In genomic region chr20:36104856-36105255, GRCh38 we compare ENCODE assay signal across 25 cellular contexts. TPM values are rescaled to one million over a fixed set of nuclear protein-coding genes. Genes with fewer than 3 reads are reported as not detected.
DNase-seq lines count a peak whose midpoint lies in the region; ATAC-seq and TF ChIP-seq lines count a peak whose summit lies in the region.
"Had no signal": no experiment of that assay in that cellular context is flagged by ENCODE, and none has a peak within 500 bp of the region (broad histone marks: within the 10 kb centered on the region; RNA-seq: fewer than 3 reads in every experiment).

No MANE protein-coding gene starts in this region.

- no peak for ATAC-seq in HG03378 (IDR thresholded peaks at IDR 0.05; ENCODE audit: unreplicated experiment)
- ATAC-seq in foreskin keratinocyte: no peak
- ATAC-seq: CD8-positive, alpha-beta T cell; Panc1 had no signal

- H4K8ac ChIP-seq in neuronal stem cell (ENCODE audit: low read depth, low read length): no peak overlapping the region

- H3K27me3 ChIP-seq in breast epithelium (no peaks in the 10 kb centered on the region), neuronal stem cell (ENCODE audit: control insufficient read depth in 3 of 3, insufficient read depth in 3 of 3, low read depth in 1 of 3, low read length in 3 of 3) (no peaks in the 10 kb centered on the region), transverse colon (no peaks in the 10 kb centered on the region), foreskin keratinocyte (no peaks in the 10 kb centered on the region)

- no peak overlapping the region for H2AFZ ChIP-seq in neuronal stem cell (ENCODE audit: low read length)
- H2AFZ ChIP-seq: GM23248 had no signal

- H3K27ac ChIP-seq in breast epithelium: peak overlapping the region; percentile 26 to 65
- no peak overlapping the region for H3K27ac ChIP-seq in neuronal stem cell (replicated peaks; ENCODE audit: low read length)
- H3K27ac ChIP-seq in transverse colon: peak overlapping the region; percentile 78 to 83 (median 82)
- no peak overlapping the region for H3K27ac ChIP-seq in foreskin keratinocyte
- H3K27ac ChIP-seq: 22Rv1, C4-2B, GM23248, KMS-11 had no signal

- H3K4ac ChIP-seq in neuronal stem cell (ENCODE audit: low read length): no peak overlapping the region

- CTCF ChIA-PET in MCF 10A (lab: Yijun Ruan, JAX): interaction anchor here (1.1 kb wide), 1 partner anchor 34 kb away, joined by 4 read pairs; no protein-coding TSS in a partner anchor

- intact Hi-C loops in breast epithelium (cut with DNase I; ENCODE audit: low total_unique reads) (no loop called here), MCF 10A (cut with micrococcal nuclease) (no loop called here), head of caudate nucleus (cut with DNase I) (no loop called here), transverse colon (cut with DNase I; ENCODE audit: low total_unique reads) (no loop called here)

- BruUV-seq in MCF 10A (replicated peaks; lab: Mats Ljungman, UMichigan): no TSS peak

- no peak overlapping the region for H2BK12ac ChIP-seq in neuronal stem cell (ENCODE audit: low read length)

- H3K14ac ChIP-seq in neuronal stem cell (ENCODE audit: low read length): peak overlapping the region; percentile 42

- H3K18ac ChIP-seq in neuronal stem cell (ENCODE audit: low read length): peak overlapping the region; percentile 11

- H2BK5ac ChIP-seq in neuronal stem cell (ENCODE audit: low read length): no peak overlapping the region

- no peak for DNase-seq in breast epithelium (ENCODE audit: low spot score in 2 of 2)
- no peak for DNase-seq in MCF 10A (ENCODE audit: unreplicated experiment)
- peak in 34 of 42 donors; percentile 25 to 85 (median 65) for DNase-seq in head of caudate nucleus
- DNase-seq in neuronal stem cell (ENCODE audit: low spot score): no peak
- no peak for DNase-seq in transverse colon
- DNase-seq in erythroblast (lab: John Stamatoyannopoulos, UW): no peak
- no peak for DNase-seq in foreskin keratinocyte
- DNase-seq: CD8-positive, alpha-beta T cell; GM23248; H9; HFFc6; IMR-90; NCI-H1092; NCI-H1417 treated with DMSO at 0.1 percent for 48 hours; NCI-H1694 treated with DMSO at 0.1 percent for 48 hours; NCI-H2081; NCI-H2227 treated with DMSO at 0.1 percent for 48 hours; NCI-H510A; SHP77 treated with DMSO at 0.1 percent for 48 hours had no signal

- H4K91ac ChIP-seq in neuronal stem cell (ENCODE audit: low read depth, low read length, poor library complexity): no peak overlapping the region

- H3K9ac ChIP-seq in neuronal stem cell (ENCODE audit: low read depth, low read length, poor library complexity): no peak overlapping the region
- H3K9ac ChIP-seq: GM23248, KMS-11 had no signal

- H3K4me1 Mint-ChIP-seq in MCF 10A (ENCODE audit: insufficient read depth, unreplicated experiment): peaks cover 17% of the 10 kb centered on the region

- TF ChIP-seq CTCF in breast epithelium (IDR thresholded peaks at IDR 0.05) (no peak), MCF 10A (IDR thresholded peaks at IDR 0.05; ENCODE audit: unreplicated experiment) (no peak), transverse colon (IDR thresholded peaks at IDR 0.05) (no peak), foreskin keratinocyte (conservative IDR thresholded peaks at IDR 0.05) (no peak)

- H3K36me3 ChIP-seq in breast epithelium: no peaks in the 10 kb centered on the region
- H3K36me3 ChIP-seq in neuronal stem cell (replicated peaks in 1 of 2; ENCODE audit: control insufficient read depth in 2 of 2, insufficient read depth in 2 of 2, low read length in 2 of 2): peaks cover 0 to 11% of the 10 kb centered on the region in 2 donors
- H3K36me3 ChIP-seq in transverse colon: no peaks in the 10 kb centered on the region

- no peak overlapping the region for H3K23ac ChIP-seq in neuronal stem cell (ENCODE audit: low read depth, low read length, poor library complexity)

- peaks cover 4% of the 10 kb centered on the region for H3K79me1 ChIP-seq in neuronal stem cell (ENCODE audit: low read depth, low read length)

- TF ChIP-seq EP300 in transverse colon (IDR thresholded peaks at IDR 0.05; ENCODE audit: low read depth): no peak

- in situ Hi-C loops in transverse colon (cut with MboI; ENCODE audit: low pct_ligation_motif_present in 1 of 4, low pct_unique_long_range_greater_than_20kb in 1 of 4, low sequenced_read_pairs in 3 of 4): no loop called here

- POLR2A ChIA-PET in MCF 10A (lab: Yijun Ruan, JAX): no interaction called here

- H3K36me3 Mint-ChIP-seq in MCF 10A (ENCODE audit: insufficient read depth, unreplicated experiment): no peaks in the 10 kb centered on the region
- H3K36me3 Mint-ChIP-seq: CD8-positive, alpha-beta T cell had no signal

- no peak overlapping the region for H3K4me2 ChIP-seq in neuronal stem cell (ENCODE audit: insufficient read depth, low read length, poor library complexity, severe bottlenecking)

- H3K9me3 Mint-ChIP-seq in MCF 10A (ENCODE audit: unreplicated experiment): no peaks in the 10 kb centered on the region
- H3K9me3 Mint-ChIP-seq: CD8-positive, alpha-beta T cell; H9; HFFc6 had no signal

- no peaks in the 10 kb centered on the region for H3K27me3 Mint-ChIP-seq in MCF 10A (ENCODE audit: insufficient read depth, unreplicated experiment)
- H3K27me3 Mint-ChIP-seq: B cell had no signal

- WGBS in neuronal stem cell (ENCODE audit: extremely low coverage in 2 of 2, insufficient read length in 2 of 2, insufficient replicate concordance in 1 of 2), 2 donors: no CpG with 5 or more reads among the region's 10 CpGs
- WGBS in transverse colon (ENCODE audit: low coverage in 1 of 2), 2 donors: 70 to 90% methylated on average over 2 to 10 of the region's 10 CpGs

- H3K27ac Mint-ChIP-seq in MCF 10A (ENCODE audit: low read depth, unreplicated experiment): no peak overlapping the region
- H3K27ac Mint-ChIP-seq: B cell; CD8-positive, alpha-beta T cell; H9; HFFc6 had no signal

- TF ChIP-seq POLR2A in breast epithelium (IDR thresholded peaks at IDR 0.05): no peak
- no peak for TF ChIP-seq POLR2A in transverse colon (IDR thresholded peaks at IDR 0.05)
- no peak for TF ChIP-seq POLR2A in erythroblast (IDR thresholded peaks at IDR 0.05; ENCODE audit: low read length)

- no peak overlapping the region for H3K4me3 ChIP-seq in breast epithelium
- H3K4me3 ChIP-seq in neuronal stem cell (ENCODE audit: low read length in 2 of 2): no peak overlapping the region
- H3K4me3 ChIP-seq in transverse colon: no peak overlapping the region
- H3K4me3 ChIP-seq: GM23248 had no signal

- H2BK120ac ChIP-seq in neuronal stem cell (ENCODE audit: low read depth, low read length): no peak overlapping the region

- no peak overlapping the region for H3K4me3 Mint-ChIP-seq in MCF 10A (ENCODE audit: unreplicated experiment)
- H3K4me3 Mint-ChIP-seq: B cell; CD8-positive, alpha-beta T cell; H9; HFFc6 had no signal

- H3K4me1 ChIP-seq in breast epithelium: peaks cover 0 to 8% of the 10 kb centered on the region in 2 donors
- peaks cover 0 to 13% of the 10 kb centered on the region in 2 donors for H3K4me1 ChIP-seq in neuronal stem cell (ENCODE audit: control insufficient read depth in 2 of 2, insufficient read depth in 1 of 2, low read depth in 1 of 2, low read length in 2 of 2)
- H3K4me1 ChIP-seq in transverse colon: peaks cover 15 to 59% (median 29%) of the 10 kb centered on the region in 4 donors
- no peaks in the 10 kb centered on the region for H3K4me1 ChIP-seq in foreskin keratinocyte

- H3K9me3 ChIP-seq in breast epithelium: no peaks in the 10 kb centered on the region
- H3K9me3 ChIP-seq in neuronal stem cell (replicated peaks in 1 of 2; ENCODE audit: control insufficient read depth in 2 of 2, insufficient read depth in 1 of 2, low read depth in 1 of 2, low read length in 2 of 2): no peaks in the 10 kb centered on the region
- H3K9me3 ChIP-seq in transverse colon: no peaks in the 10 kb centered on the region

- H2AK5ac ChIP-seq in neuronal stem cell (ENCODE audit: low read depth, low read length): peak overlapping the region; percentile 76

- no peak overlapping the region for H2BK15ac ChIP-seq in neuronal stem cell (ENCODE audit: low read length)

RNA-seq across cellular contexts. Expression of gene EPB41L1, which starts 49.7 kb away (rescaled TPM):
- 10 to 100 TPM; 37.0 to 66.4 (median 43.7) TPM for total RNA-seq in breast epithelium
- total RNA-seq in MCF 10A (2022): 6.7 and 10.1 TPM in 2 replicates
- 40.6 TPM for polyA plus RNA-seq in neuronal stem cell (2013, experiment 1 of 2)
- polyA plus RNA-seq in neuronal stem cell (2013, experiment 2 of 2): 41.6 TPM
- 100 to 1,000 TPM in 1 of 4 donors, 10 to 100 TPM in 3; 36.4 to 167 (median 79.4) TPM for total RNA-seq in transverse colon
- total RNA-seq in foreskin keratinocyte: 1.5 and 2.0 TPM in 2 replicates
- polyA plus RNA-seq in foreskin keratinocyte: 0.50 and 0.69 TPM in 2 replicates

Comparison
In these comparisons a context has a peak if more than half of its experiments do, and no peak if none do; other contexts are left out.
1. DNase-seq: peak in head of caudate nucleus (34 of 42); none in breast epithelium (0 of 2), MCF 10A (single experiment), neuronal stem cell (single experiment), transverse colon (single experiment), erythroblast (0 of 2) and foreskin keratinocyte (0 of 2).
2. H3K27ac ChIP-seq: peak in breast epithelium (2 of 2) and transverse colon (4 of 4); none in neuronal stem cell (single experiment) and foreskin keratinocyte (single experiment).